9 cellular contexts compared by ENCODE assay signal in the genomic region with DNA sequence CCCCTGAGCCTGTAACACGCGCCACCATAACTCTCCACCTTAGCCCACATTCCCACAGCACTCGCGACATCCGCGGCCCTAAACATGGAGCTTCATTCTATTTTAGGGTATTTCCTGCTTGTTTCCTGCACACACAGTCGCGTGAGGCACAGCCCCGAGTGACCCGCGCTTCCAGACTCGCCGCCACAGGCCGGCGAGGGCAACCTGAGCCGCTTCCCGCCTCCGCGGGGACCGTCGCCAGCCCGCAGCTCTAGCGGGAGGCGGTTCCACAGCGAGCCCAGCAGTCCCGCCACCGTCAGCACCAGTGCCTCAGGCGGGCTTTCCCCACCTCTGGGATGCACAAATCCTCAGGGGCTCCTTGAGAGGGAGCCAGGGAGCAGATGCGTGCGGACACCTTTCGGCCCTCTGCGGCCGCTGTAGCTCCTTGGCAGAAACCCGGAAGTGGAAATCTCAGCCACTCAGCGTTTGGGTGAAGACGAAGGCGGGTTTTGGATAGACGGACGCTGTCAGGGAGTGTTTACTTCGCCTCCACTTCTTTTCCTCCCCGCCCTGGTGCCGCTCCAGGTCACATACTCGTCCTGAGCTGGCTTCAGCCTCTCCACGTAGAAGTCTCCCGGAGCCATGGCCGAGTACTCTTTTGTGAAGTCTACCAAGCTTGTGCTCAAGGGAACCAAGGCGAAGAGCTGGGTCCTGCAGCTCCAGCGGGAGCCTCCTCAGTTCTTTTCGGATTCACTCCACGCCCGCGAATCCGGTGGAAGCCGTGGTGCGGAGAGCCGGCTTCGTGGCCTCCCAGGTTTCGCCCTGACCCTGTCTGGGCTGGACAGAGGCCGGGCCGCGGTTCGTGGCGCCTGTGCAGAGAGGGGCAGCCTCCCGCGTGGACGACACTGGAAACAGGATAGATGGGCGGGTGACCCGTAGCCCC.
DNase-seq lines count a peak whose midpoint lies in the region; ATAC-seq lines count a peak whose summit lies in the region.
"Had no signal": no experiment of that assay in that cellular context is flagged by ENCODE, and none has a peak within 500 bp of the region (broad histone marks: within the 10 kb centered on the region; RNA-seq: fewer than 3 reads in every experiment).

No MANE protein-coding gene starts in this region.

- no peak for DNase-seq in activated CD4-positive, alpha-beta T cell treated with anti-CD3 and anti-CD28 coated beads, Interleukin-2, amount 10 ng/mL, durations not matched to agents 7 days and 5 days
- no peak for DNase-seq in activated CD4-positive, alpha-beta T cell treated with anti-CD3 and anti-CD28 coated beads for 1 hour
- no peak for DNase-seq in T-helper 17 cell
- no peak for DNase-seq in epidermal melanocyte (ENCODE audit: insufficient read length, low spot score)
- DNase-seq in OCI-M1 (lab: John Stamatoyannopoulos, UW) = no peak
- DNase-seq in NCI-H774 (lab: John Stamatoyannopoulos, UW) = no peak
- DNase-seq: NCI-H345 had no signal

- H3K9me3 Mint-ChIP-seq in activated CD4-positive, alpha-beta T cell treated with anti-CD3 and anti-CD28 coated beads, Interleukin-2, amount 10 ng/mL, durations not matched to agents 7 days and 5 days = peaks cover 39% of the 10 kb centered on the region

- H3K27ac Mint-ChIP-seq in activated CD4-positive, alpha-beta T cell treated with anti-CD3 and anti-CD28 coated beads, Interleukin-2, amount 10 ng/mL, durations not matched to agents 7 days and 5 days = peak overlapping the region; percentile 58
- H3K27ac Mint-ChIP-seq in T-helper 17 cell = no peak overlapping the region

- POLR2A ChIA-PET in activated CD4-positive, alpha-beta T cell treated with anti-CD3 and anti-CD28 coated beads, Interleukin-2, amount 10 ng/mL, durations not matched to agents 7 days and 5 days (lab: Charles Lee) = no interaction called here

- H3K4me3 ChIP-seq in iPS-18c (ENCODE audit: insufficient read depth, low read depth, low read length) (peak overlapping the region; percentile 38), subcutaneous abdominal adipose tissue (ENCODE audit: low read depth in 1 of 5, low read length in 5 of 5) (peak overlapping the region in 4 of 5 donors; percentile 12 to 40 (median 14))

- no peak overlapping the region for H3K9ac ChIP-seq in subcutaneous abdominal adipose tissue (ENCODE audit: low read length in 5 of 5)

- H3K27me3 Mint-ChIP-seq in activated CD4-positive, alpha-beta T cell treated with anti-CD3 and anti-CD28 coated beads, Interleukin-2, amount 10 ng/mL, durations not matched to agents 7 days and 5 days = no peaks in the 10 kb centered on the region
- H3K27me3 Mint-ChIP-seq in T-helper 17 cell = no peaks in the 10 kb centered on the region

- peaks cover 3% of the 10 kb centered on the region for H3K9me3 ChIP-seq in T-helper 17 cell (ENCODE audit: control insufficient read depth, low read length, poor library complexity, severe bottlenecking)
- H3K9me3 ChIP-seq in iPS-18c (ENCODE audit: control insufficient read depth, insufficient read depth, low read length) = peaks cover 17% of the 10 kb centered on the region
- H3K9me3 ChIP-seq in subcutaneous abdominal adipose tissue (ENCODE audit: control insufficient read depth in 5 of 5, low read length in 5 of 5) = peaks cover 0 to 20% (median 4%) of the 10 kb centered on the region in 5 donors

- peak; percentile 76 for ATAC-seq in T-helper 17 cell

- peak overlapping the region; percentile 59 for H3K4me3 Mint-ChIP-seq in activated CD4-positive, alpha-beta T cell treated with anti-CD3 and anti-CD28 coated beads, Interleukin-2, amount 10 ng/mL, durations not matched to agents 7 days and 5 days
- peak overlapping the region; percentile 63 for H3K4me3 Mint-ChIP-seq in T-helper 17 cell

- CTCF ChIA-PET in activated CD4-positive, alpha-beta T cell treated with anti-CD3 and anti-CD28 coated beads, Interleukin-2, amount 10 ng/mL, durations not matched to agents 7 days and 5 days (lab: Charles Lee) = no interaction called here

- no peaks in the 10 kb centered on the region for H3K4me1 Mint-ChIP-seq in activated CD4-positive, alpha-beta T cell treated with anti-CD3 and anti-CD28 coated beads, Interleukin-2, amount 10 ng/mL, durations not matched to agents 7 days and 5 days
- H3K4me1 Mint-ChIP-seq in T-helper 17 cell = no peaks in the 10 kb centered on the region

- no peaks in the 10 kb centered on the region for H3K36me3 Mint-ChIP-seq in activated CD4-positive, alpha-beta T cell treated with anti-CD3 and anti-CD28 coated beads, Interleukin-2, amount 10 ng/mL, durations not matched to agents 7 days and 5 days (ENCODE audit: low read depth)
- no peaks in the 10 kb centered on the region for H3K36me3 Mint-ChIP-seq in T-helper 17 cell (ENCODE audit: low read depth)

- H3K27me3 ChIP-seq in subcutaneous abdominal adipose tissue (ENCODE audit: control insufficient read depth in 5 of 5, insufficient read depth in 4 of 5, low read length in 5 of 5) = peaks cover 0 to 3% (median 2%) of the 10 kb centered on the region in 5 donors

- no peaks in the 10 kb centered on the region for H3K4me1 ChIP-seq in subcutaneous abdominal adipose tissue (ENCODE audit: control insufficient read depth in 5 of 5, insufficient read depth in 5 of 5, low read length in 5 of 5)

- H3K36me3 ChIP-seq in subcutaneous abdominal adipose tissue (ENCODE audit: control insufficient read depth in 5 of 5, insufficient read depth in 5 of 5, low read length in 5 of 5) = no peaks in the 10 kb centered on the region

- H3K27ac ChIP-seq in subcutaneous abdominal adipose tissue (ENCODE audit: low read depth, low read length) = no peak overlapping the region
